8 cellular contexts compared by ENCODE assay signal in the genomic region with DNA sequence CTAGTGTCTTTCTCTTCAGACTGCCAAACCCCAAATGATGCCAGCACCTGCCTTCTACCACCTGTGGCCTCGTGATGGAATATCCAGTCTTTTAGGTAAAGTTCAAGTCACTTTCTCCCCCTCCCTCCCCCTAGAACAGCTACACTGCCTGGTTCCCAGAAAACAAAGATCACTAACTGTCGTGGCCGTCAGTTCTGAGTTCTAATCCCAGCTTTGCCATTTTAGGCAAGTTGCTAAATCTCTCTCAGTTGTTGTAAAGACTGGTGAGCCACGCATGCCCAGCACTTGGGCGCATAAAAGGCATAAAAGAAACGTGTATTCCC. TPM values are rescaled to one million over a fixed set of nuclear protein-coding genes. Genes with fewer than 3 reads are reported as not detected.
DNase-seq lines count a peak whose midpoint lies in the region; ATAC-seq, FAIRE-seq and TF ChIP-seq lines count a peak whose summit lies in the region.

No MANE protein-coding gene starts in this region.

- DNase-seq in GM12891 (ENCODE audit: insufficient read length, low spot score) (no peak), SJSA1 (ENCODE audit: low read depth in 1 of 2, low spot score in 2 of 2) (no peak), esophagus squamous epithelium (lab: John Stamatoyannopoulos, UW) (no peak), gastrocnemius medialis (no peak), NCI-H1436 (lab: John Stamatoyannopoulos, UW) (no peak)

- 0 to 13% methylated on average over 3 of the region's 6 CpGs for WGBS in esophagus squamous epithelium, 2 donors

- H3K36me3 ChIP-seq in SJSA1 (peaks cover 10% of the 10 kb centered on the region), esophagus squamous epithelium (peaks cover 0 to 5% (median 0%) of the 10 kb centered on the region in 3 donors), gastrocnemius medialis (peaks cover 0 to 4% of the 10 kb centered on the region in 2 donors)

- H3K4me1 ChIP-seq in SJSA1 (replicated peaks) (peaks cover 36% of the 10 kb centered on the region), esophagus squamous epithelium (peaks cover 30 to 69% (median 38%) of the 10 kb centered on the region in 3 donors), gastrocnemius medialis (peaks cover 41 to 56% of the 10 kb centered on the region in 2 donors)

- intact Hi-C loops in esophagus squamous epithelium (cut with DNase I), result loop anchor here (5.0 kb wide), 1 partner anchor 37 kb away; no protein-coding TSS in a partner anchor
- intact Hi-C loops in gastrocnemius medialis (cut with DNase I; ENCODE audit: low total_unique reads), result loop anchor here (1.0 to 2.0 kb wide), 6 partner anchors 25 to 1709 kb away; partner anchors contain the start of genes MTF1 and THRAP3

- FAIRE-seq in GM12891 (lab: Jason Lieb, UNC), result peak; percentile 75

- H3K27me3 ChIP-seq in SJSA1 (replicated peaks) (no peaks in the 10 kb centered on the region), esophagus squamous epithelium (no peaks in the 10 kb centered on the region), gastrocnemius medialis (no peaks in the 10 kb centered on the region)

- H3K9me3 ChIP-seq in SJSA1 (replicated peaks) (no peaks in the 10 kb centered on the region), esophagus squamous epithelium (no peaks in the 10 kb centered on the region), gastrocnemius medialis (no peaks in the 10 kb centered on the region)

- H3K4me3 ChIP-seq in SJSA1 (no peak overlapping the region), esophagus squamous epithelium (peak overlapping the region in 3 of 4 donors; percentile 68 to 95 (median 69)), gastrocnemius medialis (peak overlapping the region in 3 of 4 donors; percentile 11 to 86 (median 18))

- in situ Hi-C loops in gastrocnemius medialis (cut with MboI; ENCODE audit: low sequenced_read_pairs in 4 of 4), result loop anchor here in 3 of 4 donors (5.0 to 10.0 kb wide), 4 partner anchors 37 to 137 kb away; no protein-coding TSS in a partner anchor

- peak overlapping the region; percentile 94 for H3K27ac ChIP-seq in SJSA1
- peak overlapping the region; percentile 95 to 98 (median 98) for H3K27ac ChIP-seq in esophagus squamous epithelium
- H3K27ac ChIP-seq in gastrocnemius medialis, result peak overlapping the region; percentile 90 to 100 (median 98)

- TF ChIP-seq CTCF in esophagus squamous epithelium (IDR thresholded peaks at IDR 0.05), result no peak
- TF ChIP-seq CTCF in gastrocnemius medialis (IDR thresholded peaks at IDR 0.05 in 4 of 5, conservative IDR thresholded peaks at IDR 0.05 in 1 of 5), result no peak

- TF ChIP-seq POLR2A in GM12891 (IDR thresholded peaks at IDR 0.05; ENCODE audit: low read depth, low read length) (no peak), esophagus squamous epithelium (IDR thresholded peaks at IDR 0.05) (no peak), gastrocnemius medialis (IDR thresholded peaks at IDR 0.05) (no peak)

- no peak for ATAC-seq in gastrocnemius medialis
- no peak for ATAC-seq in HG03460 (IDR thresholded peaks at IDR 0.05; ENCODE audit: unreplicated experiment)
- ATAC-seq in GM18861 (IDR thresholded peaks at IDR 0.05; ENCODE audit: unreplicated experiment), result no peak
- ATAC-seq in GM18868 (IDR thresholded peaks at IDR 0.05; ENCODE audit: unreplicated experiment), result no peak

TF ChIP-seq in GM12891, 5 proteins besides CTCF, POLR2A, EP300 and RAD21:
- no peak for TF ChIP-seq TAF1 (IDR thresholded peaks at IDR 0.05; ENCODE audit: low read depth, low read length)
- TF ChIP-seq POLR2AphosphoS5 (IDR thresholded peaks at IDR 0.05; ENCODE audit: low read depth, low read length), result no peak
- TF ChIP-seq POU2F2 (IDR thresholded peaks at IDR 0.05; ENCODE audit: low read depth, low read length), result no peak
- TF ChIP-seq PAX5 (IDR thresholded peaks at IDR 0.05; ENCODE audit: insufficient read depth, low read length, severe bottlenecking), result no peak
- no peak for TF ChIP-seq SPI1 (IDR thresholded peaks at IDR 0.05; ENCODE audit: low read depth, low read length)

RNA-seq across cellular contexts. Expression of gene TRAPPC3, which starts 0.6 kb away (rescaled TPM):
- polyA plus RNA-seq in GM12891 (2012; ENCODE audit: low read depth, missing spikeins), result 48.6 TPM
- 134 and 167 TPM in 2 replicates for total RNA-seq in SJSA1 (2014; rRNA removed; shearing (Covaris generic))
- 100 to 1,000 TPM in 2 of 4 donors, 10 to 100 TPM in 2; 68.3 to 132 (median 112) TPM for total RNA-seq in esophagus squamous epithelium
- total RNA-seq in gastrocnemius medialis, result 10 to 100 TPM; 57.5 to 72.4 (median 63.5) TPM

RNA-seq across cellular contexts. Expression of gene MAP7D1, which starts 6.0 kb away (rescaled TPM):
- polyA plus RNA-seq in GM12891 (2012; ENCODE audit: low read depth, missing spikeins), result 37.9 TPM
- 191 and 218 TPM in 2 replicates for total RNA-seq in SJSA1 (2014; rRNA removed; shearing (Covaris generic))
- total RNA-seq in esophagus squamous epithelium, result 100 to 1,000 TPM in 2 of 4 donors, 10 to 100 TPM in 2; 59.4 to 180 (median 92.9) TPM
- 100 to 1,000 TPM; 376 to 967 (median 474) TPM for total RNA-seq in gastrocnemius medialis

RNA-seq across cellular contexts. Expression of gene COL8A2, which starts 24.9 kb away (rescaled TPM):
- 0.01 TPM for polyA plus RNA-seq in GM12891 (2012; ENCODE audit: low read depth, missing spikeins)
- total RNA-seq in SJSA1 (2014; rRNA removed; shearing (Covaris generic)), result 1.1 and 1.2 TPM in 2 replicates
- 1 to 10 TPM; 4.0 to 7.4 (median 5.1) TPM for total RNA-seq in esophagus squamous epithelium
- total RNA-seq in gastrocnemius medialis, result 1 to 10 TPM in 1 of 4 donors, under 1 TPM in 3; 0.61 to 1.6 (median 0.81) TPM
